ENCODE assay signal across 8 cellular contexts in genomic region chr1:173714759-173715537, GRCh38. TPM values are rescaled to one million over a fixed set of nuclear protein-coding genes. Genes with fewer than 3 reads are reported as not detected.
DNase-seq lines count a peak whose midpoint lies in the region; ATAC-seq and TF ChIP-seq lines count a peak whose summit lies in the region.

Gene KLHL20, plus strand, starts transcription at chr1:173714981. Its CDS starts 1,063 bp downstream, at chr1:173716044.

- peaks cover 14% of the 10 kb centered on the region for H3K27me3 Mint-ChIP-seq in activated T-helper 1 cell treated with anti-CD3 and anti-CD28 coated beads, Interleukin-12 subunit alpha, Interleukin-12 subunit beta, Interleukin-2, Interleukin-4 antibody, amounts not matched to agents 30 ng/mL and 10 ng/mL and 1 ng/mL, durations not matched to agents 14 hours and 24 hours and 36 hours (ENCODE audit: insufficient read depth)
- peaks cover 14 to 32% (median 19%) of the 10 kb centered on the region in 5 donors for H3K27me3 Mint-ChIP-seq in naive thymus-derived CD4-positive, alpha-beta T cell
- peaks cover 9 to 22% of the 10 kb centered on the region in 2 donors for H3K27me3 Mint-ChIP-seq in stimulated activated naive B cell treated with anti-CD40 and anti-IgM and Interleukin-4, amounts not matched to agents 10 μg/mL and 1 μg/mL and 100 μg/mL, for 72 hours

- H3K4me1 Mint-ChIP-seq in activated T-helper 1 cell treated with anti-CD3 and anti-CD28 coated beads, Interleukin-12 subunit alpha, Interleukin-12 subunit beta, Interleukin-2, Interleukin-4 antibody, amounts not matched to agents 30 ng/mL and 10 ng/mL and 1 ng/mL, durations not matched to agents 14 hours and 24 hours and 36 hours (ENCODE audit: low read depth): peaks cover 30% of the 10 kb centered on the region
- H3K4me1 Mint-ChIP-seq in naive thymus-derived CD4-positive, alpha-beta T cell: peaks cover 14 to 48% (median 35%) of the 10 kb centered on the region in 7 donors
- H3K4me1 Mint-ChIP-seq in stimulated activated naive B cell treated with anti-CD40 and anti-IgM and Interleukin-4, amounts not matched to agents 10 μg/mL and 1 μg/mL and 100 μg/mL, for 72 hours: peaks cover 7 to 11% of the 10 kb centered on the region in 2 donors

- no peaks in the 10 kb centered on the region for H4K20me1 ChIP-seq in GM23248 (ENCODE audit: insufficient read depth)
- no peaks in the 10 kb centered on the region for H4K20me1 ChIP-seq in fibroblast of lung (ENCODE audit: control insufficient read depth, extremely low read depth, insufficient read depth, low read length)

- H3K27ac Mint-ChIP-seq in activated T-helper 1 cell treated with anti-CD3 and anti-CD28 coated beads, Interleukin-12 subunit alpha, Interleukin-12 subunit beta, Interleukin-2, Interleukin-4 antibody, amounts not matched to agents 30 ng/mL and 10 ng/mL and 1 ng/mL, durations not matched to agents 14 hours and 24 hours and 36 hours: peak within 1 kb of the TSS; percentile 98
- peak within 1 kb of the TSS; percentile 89 to 99 (median 94) for H3K27ac Mint-ChIP-seq in naive thymus-derived CD4-positive, alpha-beta T cell
- H3K27ac Mint-ChIP-seq in stimulated activated naive B cell treated with anti-CD40 and anti-IgM and Interleukin-4, amounts not matched to agents 10 μg/mL and 1 μg/mL and 100 μg/mL, for 72 hours: peak within 1 kb of the TSS; percentile 91

- H3K4me1 ChIP-seq in GM23248 (ENCODE audit: insufficient read depth) (peaks cover 24% of the 10 kb centered on the region), fibroblast of lung (ENCODE audit: control insufficient read depth, extremely low read depth, insufficient read depth, low read length) (no peaks in the 10 kb centered on the region)
- H3K4me1 ChIP-seq in naive thymus-derived CD4-positive, alpha-beta T cell (ENCODE audit: control insufficient read depth in 2 of 2, insufficient read depth in 2 of 2, low read length in 2 of 2): peaks cover 11 to 18% of the 10 kb centered on the region in 2 donors

- TF ChIP-seq CTCF in fibroblast of lung (conservative IDR thresholded peaks at IDR 0.05 in 1 of 2, IDR thresholded peaks at IDR 0.05 in 1 of 2; ENCODE audit: low read depth in 1 of 2, low read length in 2 of 2): peak in 1 of 2 donors; percentile 1

- peak; percentile 98 for ATAC-seq in naive thymus-derived CD4-positive, alpha-beta T cell
- peak; percentile 97 for ATAC-seq in stimulated activated naive B cell treated with anti-CD40 and anti-IgM and Interleukin-4, amounts not matched to agents 10 μg/mL and 1 μg/mL and 100 μg/mL, for 72 hours (replicated peaks)

- peak within 1 kb of the TSS; percentile 71 for H3K27ac ChIP-seq in GM23248
- H3K27ac ChIP-seq in fibroblast of lung (ENCODE audit: insufficient read depth, low read length): peak within 1 kb of the TSS; percentile 74
- peak within 1 kb of the TSS; percentile 78 for H3K27ac ChIP-seq in naive thymus-derived CD4-positive, alpha-beta T cell (ENCODE audit: low read depth, low read length)

- CTCF ChIA-PET in naive thymus-derived CD4-positive, alpha-beta T cell (lab: Charles Lee): interaction anchor here (0.8 to 1.9 kb wide), 5 partner anchors 153 to 896 kb away, joined by 3 to 9 read pairs (median 4); partner anchors contain the start of gene ZBTB37

- H3K4me2 ChIP-seq in GM23248 (ENCODE audit: unreplicated experiment): peak within 1 kb of the TSS; percentile 94
- H3K4me2 ChIP-seq in fibroblast of lung (ENCODE audit: extremely low read depth, insufficient read depth, low read length): peak within 1 kb of the TSS; percentile 74

- H3K36me3 Mint-ChIP-seq in activated T-helper 1 cell treated with anti-CD3 and anti-CD28 coated beads, Interleukin-12 subunit alpha, Interleukin-12 subunit beta, Interleukin-2, Interleukin-4 antibody, amounts not matched to agents 30 ng/mL and 10 ng/mL and 1 ng/mL, durations not matched to agents 14 hours and 24 hours and 36 hours (ENCODE audit: low read depth): peaks cover 4% of the 10 kb centered on the region
- H3K36me3 Mint-ChIP-seq in naive thymus-derived CD4-positive, alpha-beta T cell: peaks cover under 1 to 22% (median 7%) of the 10 kb centered on the region in 5 donors
- H3K36me3 Mint-ChIP-seq in stimulated activated naive B cell treated with anti-CD40 and anti-IgM and Interleukin-4, amounts not matched to agents 10 μg/mL and 1 μg/mL and 100 μg/mL, for 72 hours: peaks cover 0 to 8% of the 10 kb centered on the region in 2 donors

- DNase-seq in Daoy (ENCODE audit: low read depth): peak; percentile 91
- DNase-seq in GM23248: peak; percentile 95
- DNase-seq in Kasumi-1 (lab: John Stamatoyannopoulos, UW): peak; percentile 94 to 95
- peak; percentile 90 for DNase-seq in RPMI7951 (ENCODE audit: low read depth)
- peak; percentile 84 for DNase-seq in activated T-helper 1 cell treated with anti-CD3 and anti-CD28 coated beads, Interleukin-12 subunit alpha, Interleukin-12 subunit beta, Interleukin-2, Interleukin-4 antibody, amounts not matched to agents 30 ng/mL and 10 ng/mL and 1 ng/mL, durations not matched to agents 14 hours and 24 hours and 36 hours (ENCODE audit: low spot score)
- peak; percentile 92 to 94 for DNase-seq in fibroblast of lung (ENCODE audit: low read depth in 2 of 2)
- peak; percentile 60 to 92 (median 89) for DNase-seq in naive thymus-derived CD4-positive, alpha-beta T cell
- DNase-seq in stimulated activated naive B cell treated with anti-CD40 and anti-IgM and Interleukin-4, amounts not matched to agents 10 μg/mL and 1 μg/mL and 100 μg/mL, for 72 hours: peak; percentile 89

- no peaks in the 10 kb centered on the region for H3K9me2 ChIP-seq in GM23248 (ENCODE audit: insufficient read depth)

- H3K27me3 ChIP-seq in GM23248 (replicated peaks; ENCODE audit: insufficient read depth): no peaks in the 10 kb centered on the region
- H3K27me3 ChIP-seq in fibroblast of lung (ENCODE audit: control insufficient read depth, insufficient read depth, low read length): peaks cover 4% of the 10 kb centered on the region
- no peaks in the 10 kb centered on the region for H3K27me3 ChIP-seq in naive thymus-derived CD4-positive, alpha-beta T cell (ENCODE audit: control insufficient read depth in 2 of 2, insufficient read depth in 2 of 2, low read length in 2 of 2)

- peak within 1 kb of the TSS; percentile 93 for H3K4me3 Mint-ChIP-seq in activated T-helper 1 cell treated with anti-CD3 and anti-CD28 coated beads, Interleukin-12 subunit alpha, Interleukin-12 subunit beta, Interleukin-2, Interleukin-4 antibody, amounts not matched to agents 30 ng/mL and 10 ng/mL and 1 ng/mL, durations not matched to agents 14 hours and 24 hours and 36 hours
- H3K4me3 Mint-ChIP-seq in naive thymus-derived CD4-positive, alpha-beta T cell: peak within 1 kb of the TSS; percentile 90 to 100 (median 96)
- H3K4me3 Mint-ChIP-seq in stimulated activated naive B cell treated with anti-CD40 and anti-IgM and Interleukin-4, amounts not matched to agents 10 μg/mL and 1 μg/mL and 100 μg/mL, for 72 hours: peak within 1 kb of the TSS; percentile 93 to 96

- no peaks in the 10 kb centered on the region for H3K9me3 ChIP-seq in GM23248 (ENCODE audit: low read depth)
- no peaks in the 10 kb centered on the region for H3K9me3 ChIP-seq in fibroblast of lung (ENCODE audit: control insufficient read depth, insufficient read depth, low read depth, low read length)
- H3K9me3 ChIP-seq in naive thymus-derived CD4-positive, alpha-beta T cell (ENCODE audit: control insufficient read depth in 2 of 3, low read length in 3 of 3): no peaks in the 10 kb centered on the region

- H3F3A ChIP-seq in GM23248 (ENCODE audit: insufficient read depth): peaks cover 14% of the 10 kb centered on the region

- 0 to 1% methylated on average over 40 to 43 of the region's 43 CpGs for WGBS in GM23248 (ENCODE audit: low coverage in 1 of 2, low lambda C conversion rate in 2 of 2, missing lambda C conversion rate in 2 of 2), 2 experiments

- H3K4me3 ChIP-seq in GM23248: peak within 1 kb of the TSS; percentile 90
- H3K4me3 ChIP-seq in fibroblast of lung (replicated peaks in 1 of 4; ENCODE audit: control extremely low read depth in 1 of 4, insufficient read depth in 1 of 4, low read depth in 3 of 4, low read length in 4 of 4): peak within 1 kb of the TSS; percentile 80 to 99 (median 93)
- peak within 1 kb of the TSS; percentile 77 for H3K4me3 ChIP-seq in naive thymus-derived CD4-positive, alpha-beta T cell (ENCODE audit: low read length)

- H2AFZ ChIP-seq in GM23248: peak within 1 kb of the TSS; percentile 100
- H2AFZ ChIP-seq in fibroblast of lung (ENCODE audit: low read length): peak within 1 kb of the TSS; percentile 80

- intact Hi-C loops in activated T-helper 1 cell treated with anti-CD3 and anti-CD28 coated beads, Interleukin-12 subunit alpha, Interleukin-12 subunit beta, Interleukin-2, Interleukin-4 antibody, amounts not matched to agents 30 ng/mL and 10 ng/mL and 1 ng/mL, durations not matched to agents 14 hours and 24 hours and 36 hours (cut with micrococcal nuclease): loop anchor here (1.0 to 2.0 kb wide), 10 partner anchors 109 to 1183 kb away; partner anchors contain the start of genes CENPL, DARS2, PRDX6 and RABGAP1L
- intact Hi-C loops in naive thymus-derived CD4-positive, alpha-beta T cell (cut with micrococcal nuclease): loop anchor here (1.0 to 10.0 kb wide), 17 partner anchors 57 to 1970 kb away; partner anchors contain the start of genes CENPL (in 2 of the 2), DARS2 (in 2 of the 2), MRPS14 (in 2 of the 2) and PRDX6 (in 2 of the 2)

- H3K79me2 ChIP-seq in GM23248 (ENCODE audit: insufficient read depth) (peaks cover 46% of the 10 kb centered on the region), fibroblast of lung (ENCODE audit: control insufficient read depth, insufficient read depth, low read length) (peaks cover 25% of the 10 kb centered on the region)

- in situ Hi-C loops in GM23248 (cut with MboI): no loop called here

- H3K9ac ChIP-seq in GM23248 (peak within 1 kb of the TSS; percentile 84), fibroblast of lung (ENCODE audit: insufficient read depth, low read length) (peak within 1 kb of the TSS; percentile 72)

- H3K36me3 ChIP-seq in GM23248 (ENCODE audit: low read depth) (no peaks in the 10 kb centered on the region), fibroblast of lung (ENCODE audit: control insufficient read depth, insufficient read depth, low read length) (no peaks in the 10 kb centered on the region)
- H3K36me3 ChIP-seq in naive thymus-derived CD4-positive, alpha-beta T cell (ENCODE audit: control insufficient read depth in 2 of 3, insufficient read depth in 3 of 3, low read length in 3 of 3): peaks cover 0 to 4% (median 0%) of the 10 kb centered on the region in 3 experiments

- POLR2A ChIA-PET in naive thymus-derived CD4-positive, alpha-beta T cell (lab: Charles Lee): interaction anchor here (0.6 to 2.7 kb wide), 13 partner anchors 8 to 1933 kb away, joined by 3 to 34 read pairs (median 4); partner anchors contain the start of genes CENPL, DARS2, GAS5 and METTL13

- peaks cover 6% of the 10 kb centered on the region for H3K9me3 Mint-ChIP-seq in activated T-helper 1 cell treated with anti-CD3 and anti-CD28 coated beads, Interleukin-12 subunit alpha, Interleukin-12 subunit beta, Interleukin-2, Interleukin-4 antibody, amounts not matched to agents 30 ng/mL and 10 ng/mL and 1 ng/mL, durations not matched to agents 14 hours and 24 hours and 36 hours
- peaks cover 0 to 3% (median 0%) of the 10 kb centered on the region in 11 donors for H3K9me3 Mint-ChIP-seq in naive thymus-derived CD4-positive, alpha-beta T cell
- H3K9me3 Mint-ChIP-seq in stimulated activated naive B cell treated with anti-CD40 and anti-IgM and Interleukin-4, amounts not matched to agents 10 μg/mL and 1 μg/mL and 100 μg/mL, for 72 hours: no peaks in the 10 kb centered on the region

RNA-seq across cellular contexts. Expression of gene KLHL20, which starts in this region (rescaled TPM):
- 10.5 and 14.3 TPM in 2 replicates for total RNA-seq in Daoy (2014; rRNA removed; shearing (Covaris generic))
- 25.5 and 27.9 TPM in 2 replicates for total RNA-seq in GM23248 (2014; rRNA removed; shearing (Covaris generic))
- polyA plus RNA-seq in GM23248 (2016; fragmentation: Nextera tagmentation; extraction: Ambion mirVana) (19.2 and 22.7 TPM in 2 replicates), fibroblast of lung (23.3 and 29.2 TPM in 2 replicates)
- 16.3 and 20.2 TPM in 2 replicates for total RNA-seq in RPMI7951 (2014; rRNA removed; shearing (Covaris generic))
- 17.8 and 18.3 TPM in 2 replicates for total RNA-seq in activated T-helper 1 cell treated with anti-CD3 and anti-CD28 coated beads, Interleukin-12 subunit alpha, Interleukin-12 subunit beta, Interleukin-2, Interleukin-4 antibody, amounts not matched to agents 30 ng/mL and 10 ng/mL and 1 ng/mL, durations not matched to agents 14 hours and 24 hours and 36 hours
- 34.9 and 47.2 TPM in 2 replicates for total RNA-seq in fibroblast of lung
- polyA plus RNA-seq in fibroblast of lung (2012): 16.3 and 17.7 TPM in 2 replicates
- polyA minus RNA-seq in fibroblast of lung (ENCODE audit: low replicate concordance): 18.6 and 23.0 TPM in 2 replicates
- 10 to 100 TPM; 28.3 to 40.9 (median 32.8) TPM for total RNA-seq in naive thymus-derived CD4-positive, alpha-beta T cell
- 10 to 100 TPM; 25.5 to 27.3 TPM for polyA plus RNA-seq in naive thymus-derived CD4-positive, alpha-beta T cell

Comparison
In these comparisons a context has a peak if more than half of its experiments do, and no peak if none do; other contexts are left out.
1. Peak in every context shown above with its lines: DNase-seq, ATAC-seq, H3K4me3 ChIP-seq and H3K27ac ChIP-seq.